28 cellular contexts compared by ENCODE assay signal in the genomic region with DNA sequence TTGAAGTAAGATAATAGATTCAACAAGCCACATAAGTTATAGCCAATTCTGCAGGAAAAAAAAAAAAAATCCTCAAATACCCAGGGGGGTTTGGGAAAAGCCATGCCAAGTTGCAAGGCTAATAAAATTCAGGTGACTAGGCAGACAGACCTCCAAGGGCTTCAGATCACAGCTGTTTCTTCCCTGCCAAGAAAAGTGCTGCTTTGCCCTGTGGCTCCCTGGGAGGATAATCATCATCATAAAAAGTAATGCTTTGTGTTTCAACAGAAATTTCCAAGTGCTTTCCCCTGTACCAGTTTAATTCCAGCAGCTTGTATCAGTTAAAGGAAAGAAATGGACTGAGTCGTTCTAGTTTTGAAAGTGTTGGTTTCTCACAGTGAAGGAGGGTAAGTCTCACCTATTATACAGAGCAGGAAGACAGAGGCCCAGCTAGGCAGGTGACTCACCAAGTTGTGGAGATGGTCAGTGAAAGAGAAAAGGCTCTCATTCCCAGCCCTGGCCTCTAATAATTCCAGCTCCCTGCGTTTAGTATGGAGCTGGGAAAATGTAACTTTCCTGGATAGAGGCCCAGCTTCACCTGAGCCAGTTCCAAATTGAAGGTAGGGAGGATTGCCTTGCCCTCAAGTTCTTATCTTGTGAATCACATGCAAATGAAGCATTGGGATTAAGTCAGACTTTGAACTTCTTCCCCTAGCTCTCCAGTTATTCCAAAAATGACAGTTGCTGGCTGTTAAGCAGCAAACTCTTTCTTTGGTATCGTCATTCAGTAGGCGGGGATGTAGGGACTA.
DNase-seq lines count a peak whose midpoint lies in the region; ATAC-seq and TF ChIP-seq lines count a peak whose summit lies in the region.
"Had no signal": no experiment of that assay in that cellular context is flagged by ENCODE, and none has a peak within 500 bp of the region (broad histone marks: within the 10 kb centered on the region; RNA-seq: fewer than 3 reads in every experiment).

No MANE protein-coding gene starts in this region.

- in situ Hi-C loops in mammary epithelial cell (cut with MboI; ENCODE audit: low sequenced_read_pairs in 2 of 2), result no loop called here

- ATAC-seq in GM18517 (IDR thresholded peaks at IDR 0.05; ENCODE audit: unreplicated experiment), result no peak
- ATAC-seq: activated CD4-positive, CD25-positive, alpha-beta regulatory T cell treated with anti-CD3 and anti-CD28 coated beads, Interleukin-2, amount 50 U/mL, for 24 hours; activated CD8-positive, alpha-beta T cell treated with anti-CD3 and anti-CD28 coated beads, Interleukin-2, amount 10 ng/mL, durations not matched to agents 7 days and 5 days; left colon; naive thymus-derived CD8-positive, alpha-beta T cell; pancreas; right cardiac atrium had no signal

- no peaks in the 10 kb centered on the region for H3K27me3 Mint-ChIP-seq in endodermal cell (ENCODE audit: insufficient read depth)
- H3K27me3 Mint-ChIP-seq: activated T-cell treated with anti-CD3 and anti-CD28 coated beads, Interleukin-2, amount 50 U/mL, for 24 hours had no signal

- dilution Hi-C loops in mammary epithelial cell (cut with HindIII; ENCODE audit: low sequenced_read_pairs), result no loop called here

- no peaks in the 10 kb centered on the region for H3K9me2 ChIP-seq in neural cell (ENCODE audit: insufficient read depth, low read length)

- H4K20me1 ChIP-seq in mammary epithelial cell (ENCODE audit: insufficient read depth, low read length) (no peaks in the 10 kb centered on the region), neural cell (ENCODE audit: insufficient read depth) (no peaks in the 10 kb centered on the region)
- H4K20me1 ChIP-seq: BLaER1 had no signal

- no peak for TF ChIP-seq EP300 in neural cell (conservative IDR thresholded peaks at IDR 0.05; ENCODE audit: poor library complexity, severe bottlenecking)

- H3K4me3 Mint-ChIP-seq in endodermal cell, result no peak overlapping the region
- H3K4me3 Mint-ChIP-seq: activated CD8-positive, alpha-beta T cell treated with anti-CD3 and anti-CD28 coated beads, Interleukin-2, amount 10 ng/mL, durations not matched to agents 7 days and 5 days; activated T-cell treated with anti-CD3 and anti-CD28 coated beads, Interleukin-2, amount 50 U/mL, for 24 hours; naive thymus-derived CD8-positive, alpha-beta T cell had no signal

- 33% methylated on average over 3 of the region's 4 CpGs for WGBS in mammary epithelial cell (ENCODE audit: low coverage, missing lambda C conversion rate)
- 70 to 74% methylated on average over 2 to 4 of the region's 4 CpGs for WGBS in endodermal cell (ENCODE audit: insufficient coverage in 1 of 2, insufficient read length in 1 of 2), 2 experiments

- no peaks in the 10 kb centered on the region for H3K36me3 Mint-ChIP-seq in endodermal cell (ENCODE audit: low read depth)

- no peak for TF ChIP-seq RAD21 in neural cell (conservative IDR thresholded peaks at IDR 0.05)

- H3K27me3 ChIP-seq in mammary epithelial cell (ENCODE audit: insufficient read depth, low read length), result no peaks in the 10 kb centered on the region
- no peaks in the 10 kb centered on the region for H3K27me3 ChIP-seq in neural cell (ENCODE audit: insufficient read depth, low read depth, low read length)
- no peaks in the 10 kb centered on the region for H3K27me3 ChIP-seq in endodermal cell (ENCODE audit: control insufficient read depth, insufficient read depth, low read length, poor library complexity, severe bottlenecking)
- H3K27me3 ChIP-seq: BLaER1, dorsolateral prefrontal cortex, pancreas, Peyer's patch, suprapubic skin, uterus had no signal

- H3K4me2 ChIP-seq in mammary epithelial cell (ENCODE audit: insufficient read depth, low read depth, low read length) (no peak overlapping the region), neural cell (ENCODE audit: low read length) (no peak overlapping the region)
- H3K4me2 ChIP-seq: BLaER1 had no signal

- H3K9me3 ChIP-seq in mammary epithelial cell (replicated peaks; ENCODE audit: insufficient read depth, low read length) (no peaks in the 10 kb centered on the region), neural cell (ENCODE audit: low read length) (no peaks in the 10 kb centered on the region), endodermal cell (ENCODE audit: control insufficient read depth, low read length) (no peaks in the 10 kb centered on the region)
- H3K9me3 ChIP-seq: BLaER1, pancreas, Peyer's patch, suprapubic skin, uterus had no signal

- H3K9ac ChIP-seq in mammary epithelial cell (ENCODE audit: insufficient read depth, low read length), result no peak overlapping the region
- H3K9ac ChIP-seq in neural cell (ENCODE audit: low read length), result no peak overlapping the region
- no peak overlapping the region for H3K9ac ChIP-seq in endodermal cell (ENCODE audit: extremely low read depth, low read length, poor library complexity, severe bottlenecking)
- H3K9ac ChIP-seq: BLaER1 had no signal

- CTCF ChIA-PET in mammary epithelial cell (lab: Charles Lee; ENCODE audit: low non-redundant PET), result no interaction called here

- H3K27ac ChIP-seq in mammary epithelial cell (ENCODE audit: insufficient read depth, low read depth, low read length) (peak overlapping the region; percentile 16), neural cell (ENCODE audit: low read length) (no peak overlapping the region), endodermal cell (ENCODE audit: low read depth, low read length) (no peak overlapping the region)
- H3K27ac ChIP-seq: BLaER1, dorsolateral prefrontal cortex, HL-60, pancreas, Peyer's patch, SK-N-MC, suprapubic skin, uterus had no signal

- H3K4me1 ChIP-seq in mammary epithelial cell (ENCODE audit: insufficient read depth, low read length) (peaks cover 15% of the 10 kb centered on the region), endodermal cell (ENCODE audit: control insufficient read depth, insufficient read depth, low read length) (peaks cover 6% of the 10 kb centered on the region)
- H3K4me1 ChIP-seq: BLaER1, pancreas, Peyer's patch, suprapubic skin, uterus had no signal

- no peak for TF ChIP-seq CTCF in mammary epithelial cell (conservative IDR thresholded peaks at IDR 0.05 in 1 of 2, IDR thresholded peaks at IDR 0.05 in 1 of 2; ENCODE audit: extremely low read depth in 1 of 2, insufficient read depth in 1 of 2, low read depth in 1 of 2, low read length in 2 of 2)
- TF ChIP-seq CTCF in neural cell (IDR thresholded peaks at IDR 0.05; ENCODE audit: poor library complexity, severe bottlenecking), result no peak
- no peak for TF ChIP-seq CTCF in endodermal cell (conservative IDR thresholded peaks at IDR 0.05)

- no TSS peak for BruUV-seq in mammary epithelial cell (replicated peaks; lab: Mats Ljungman, UMichigan)

- peaks cover 4% of the 10 kb centered on the region for H3F3A ChIP-seq in neural cell (ENCODE audit: insufficient read depth, low read length, poor library complexity, severe bottlenecking)

- H3K79me2 ChIP-seq in mammary epithelial cell (ENCODE audit: insufficient read depth, low read length) (no peaks in the 10 kb centered on the region), neural cell (replicated peaks; ENCODE audit: insufficient read depth, low read length) (no peaks in the 10 kb centered on the region)

- H3K36me3 ChIP-seq in mammary epithelial cell (ENCODE audit: insufficient read depth, low read length) (no peaks in the 10 kb centered on the region), neural cell (ENCODE audit: insufficient read depth, low read length) (no peaks in the 10 kb centered on the region), endodermal cell (ENCODE audit: control insufficient read depth, insufficient read depth, low read length) (no peaks in the 10 kb centered on the region)
- H3K36me3 ChIP-seq: BLaER1, pancreas, Peyer's patch, suprapubic skin, uterus had no signal

- H3K9me3 Mint-ChIP-seq in endodermal cell, result no peaks in the 10 kb centered on the region

- H3K4me3 ChIP-seq in mammary epithelial cell (replicated peaks in 1 of 3; ENCODE audit: insufficient read depth in 1 of 3, low read depth in 2 of 3, low read length in 3 of 3), result no peak overlapping the region
- H3K4me3 ChIP-seq in neural cell (ENCODE audit: low read length), result no peak overlapping the region
- H3K4me3 ChIP-seq in endodermal cell (ENCODE audit: low read length), result no peak overlapping the region
- H3K4me3 ChIP-seq: BLaER1, dorsolateral prefrontal cortex, pancreas, Peyer's patch, SK-N-MC, suprapubic skin, uterus had no signal

- H3K27ac Mint-ChIP-seq in endodermal cell, result no peak overlapping the region
- H3K27ac Mint-ChIP-seq: activated CD8-positive, alpha-beta T cell treated with anti-CD3 and anti-CD28 coated beads, Interleukin-2, amount 10 ng/mL, durations not matched to agents 7 days and 5 days; activated T-cell treated with anti-CD3 and anti-CD28 coated beads, Interleukin-2, amount 50 U/mL, for 24 hours; naive thymus-derived CD8-positive, alpha-beta T cell had no signal

- DNase-seq in NCI-H2171 treated with DMSO at 0.1 percent for 48 hours (lab: John Stamatoyannopoulos, UW) (peak; percentile 35), NCI-H2171 (lab: John Stamatoyannopoulos, UW) (no peak), NCI-H1417 treated with DMSO at 0.1 percent for 48 hours (lab: John Stamatoyannopoulos, UW) (peak; percentile 3), mammary epithelial cell (peak; percentile 60), COLO829 (ENCODE audit: low spot score) (no peak), endodermal cell (no peak)
- DNase-seq: activated CD8-positive, alpha-beta T cell treated with anti-CD3 and anti-CD28 coated beads, Interleukin-2, amount 10 ng/mL, durations not matched to agents 7 days and 5 days; activated naive CD4-positive, alpha-beta T cell treated with Interleukin-2 at 50 U/mL for 16 hours; activated T-cell treated with anti-CD3 and anti-CD28 coated beads, Interleukin-2, amount 50 U/mL, for 24 hours; amygdala; central memory CD4-positive, alpha-beta T cell; dorsolateral prefrontal cortex; left colon; naive thymus-derived CD8-positive, alpha-beta T cell; NCI-H1048; NCI-H2107; pancreas; Peyer's patch; right cardiac atrium; stimulated activated CD4-positive, alpha-beta T cell treated with anti-CD3 and anti-CD28 coated beads, Interleukin-15, amount 100 ng/mL, for 24 hours; uterus had no signal

- H3K4me1 Mint-ChIP-seq in endodermal cell, result peaks cover 11% of the 10 kb centered on the region
- H3K4me1 Mint-ChIP-seq: naive thymus-derived CD8-positive, alpha-beta T cell had no signal

- intact Hi-C loops in mammary epithelial cell (cut with micrococcal nuclease), result no loop called here

- H2AFZ ChIP-seq in mammary epithelial cell (ENCODE audit: low read depth, low read length) (peak overlapping the region; percentile 60), neural cell (ENCODE audit: low read depth, low read length) (no peak overlapping the region)

TF ChIP-seq in neural cell, 6 proteins besides CTCF, POLR2A, EP300 and RAD21 (continues in another document):
- TF ChIP-seq TAF1 (IDR thresholded peaks at IDR 0.05; ENCODE audit: low read depth) (no peak), POLR2AphosphoS5 (IDR thresholded peaks at IDR 0.05) (peak; percentile 81), EZH2 (IDR thresholded peaks at IDR 0.05; ENCODE audit: borderline replicate concordance, insufficient read depth, low read length, poor library complexity, severe bottlenecking) (no peak)

Comparison
In these comparisons a context has a peak if more than half of its experiments do, and no peak if none do; other contexts are left out.
1. DNase-seq: peak in NCI-H2171 treated with DMSO at 0.1 percent for 48 hours (single experiment), NCI-H1417 treated with DMSO at 0.1 percent for 48 hours (single experiment) and mammary epithelial cell (single experiment); none in NCI-H2171 (single experiment), COLO829 (single experiment) and endodermal cell (single experiment).